Comparison of ENCODE assay signal across 1 cellular context in genomic region chr3:120440001-120440703, GRCh38.
A peak's percentile ranks its signal among the peaks of the same experiment; 100 is the strongest.
TF ChIP-seq lines count a peak whose summit lies in the region.

No MANE protein-coding gene starts in this region.

TF ChIP-seq in IMR-90, 13 proteins besides CTCF, POLR2A, EP300 and RAD21:
- TF ChIP-seq NFE2L2 (IDR thresholded peaks at IDR 0.05; ENCODE audit: low read depth, low read length) (no peak), RCOR1 (IDR thresholded peaks at IDR 0.05; ENCODE audit: insufficient replicate concordance, low read length) (no peak), BHLHE40 (IDR thresholded peaks at IDR 0.05; ENCODE audit: low read depth, low read length) (no peak), CEBPB (IDR thresholded peaks at IDR 0.05; ENCODE audit: low read depth, low read length) (peak; percentile 57), RFX5 (IDR thresholded peaks at IDR 0.05; ENCODE audit: low read depth, low read length) (no peak), ELK1 (IDR thresholded peaks at IDR 0.05; ENCODE audit: borderline replicate concordance, low read depth, low read length) (no peak), USF2 (IDR thresholded peaks at IDR 0.05; ENCODE audit: low read depth, low read length) (no peak), FOS (IDR thresholded peaks at IDR 0.05; ENCODE audit: low read depth, low read length) (no peak), CHD1 (IDR thresholded peaks at IDR 0.05; ENCODE audit: low read depth, low read length) (no peak)
